In the genomic region with DNA sequence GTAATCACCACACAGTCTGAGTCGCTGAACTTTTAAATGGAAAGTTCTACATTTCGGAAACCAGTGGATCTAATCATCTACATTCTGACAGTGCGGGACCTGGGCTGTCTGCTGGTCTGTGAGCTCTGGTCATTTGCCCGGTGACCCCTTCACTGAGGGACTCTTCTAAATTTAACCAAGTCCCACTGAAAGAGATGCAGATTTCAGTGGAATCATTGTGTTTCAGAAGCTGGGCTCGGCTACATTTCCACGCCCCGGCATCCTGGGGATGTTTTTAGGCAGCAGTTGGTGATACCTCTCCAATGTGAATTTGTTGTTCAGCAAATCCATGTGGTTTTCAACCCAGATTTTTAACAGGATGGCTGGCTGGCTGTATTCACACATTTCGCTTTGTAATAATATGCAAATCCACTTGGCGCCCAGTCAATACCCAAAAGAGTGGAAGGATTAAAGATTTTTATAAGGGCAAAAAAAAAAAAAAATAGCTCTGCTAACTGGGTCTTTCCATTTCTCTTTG, we compare ENCODE assay signal across 13 cellular contexts.
DNase-seq lines count a peak whose midpoint lies in the region; ATAC-seq and TF ChIP-seq lines count a peak whose summit lies in the region.
"Had no signal": no experiment of that assay in that cellular context is flagged by ENCODE, and none has a peak within 500 bp of the region (broad histone marks: within the 10 kb centered on the region; RNA-seq: fewer than 3 reads in every experiment).

No MANE protein-coding gene starts in this region.

- H3K27me3 Mint-ChIP-seq in HFFc6 (ENCODE audit: insufficient read depth) = peaks cover 5% of the 10 kb centered on the region

- intact Hi-C loops in left lung (cut with DNase I) = no loop called here
- intact Hi-C loops in sciatic nerve (cut with DNase I) = no loop called here

- no peak overlapping the region for H3K4me3 ChIP-seq in left lung

- peak overlapping the region in 1 of 2 donors; percentile 57 for H3K27ac ChIP-seq in left lung
- H3K27ac ChIP-seq: thoracic aorta had no signal

- peaks cover 79% of the 10 kb centered on the region for H3K4me1 Mint-ChIP-seq in HFFc6 (ENCODE audit: low read depth)

- H3K9me3 ChIP-seq in left lung = no peaks in the 10 kb centered on the region
- H3K9me3 ChIP-seq: thoracic aorta had no signal

- peaks cover 0 to 22% of the 10 kb centered on the region in 2 donors for H3K27me3 ChIP-seq in left lung

- H3K36me3 Mint-ChIP-seq in HFFc6 (ENCODE audit: low read depth) = peaks cover 40% of the 10 kb centered on the region
- H3K36me3 Mint-ChIP-seq: activated naive CD8-positive, alpha-beta T cell had no signal

- DNase-seq in HFFc6 (no peak), cerebellar cortex (ENCODE audit: low spot score) (peak; percentile 55), left lung (no peak), sciatic nerve (ENCODE audit: low spot score) (no peak), T-helper 1 cell (no peak)
- no peak for DNase-seq in NK-92 treated with Interleukin-12 subunit alpha and Interleukin-12 subunit beta, amount 100 ng/mL, for 24 hours (lab: John Stamatoyannopoulos, UW)
- DNase-seq: NCI-H526 treated with DMSO at 0.1 percent for 48 hours, occipital lobe, SW 1271 had no signal

- H3K27ac Mint-ChIP-seq in HFFc6 = peak overlapping the region; percentile 84
- H3K27ac Mint-ChIP-seq: activated naive CD8-positive, alpha-beta T cell had no signal

- H3K9me3 Mint-ChIP-seq in HFFc6 = no peaks in the 10 kb centered on the region

- ATAC-seq in left lung (peak; percentile 18), sciatic nerve (peak; percentile 55), HG03460 (IDR thresholded peaks at IDR 0.05; ENCODE audit: unreplicated experiment) (no peak), GM19324 (IDR thresholded peaks at IDR 0.05; ENCODE audit: low FRiP score, unreplicated experiment) (no peak)

- H3K4me3 Mint-ChIP-seq in HFFc6 = no peak overlapping the region; the same call in 1 of the 2 replicates
- H3K4me3 Mint-ChIP-seq: activated naive CD8-positive, alpha-beta T cell had no signal

- no peaks in the 10 kb centered on the region for H3K36me3 ChIP-seq in left lung
- H3K36me3 ChIP-seq: thoracic aorta had no signal

- TF ChIP-seq CTCF in HFFc6 (IDR thresholded peaks at IDR 0.05) (no peak), left lung (IDR thresholded peaks at IDR 0.05) (no peak)

- H3K4me1 ChIP-seq in left lung = no peaks in the 10 kb centered on the region

Comparison
In these comparisons a context has a peak if more than half of its experiments do, and no peak if none do; other contexts are left out.
1. ATAC-seq: peak in left lung (single experiment) and sciatic nerve (single experiment); none in HG03460 (single experiment) and GM19324 (single experiment).